In genomic region chr20:23152308-23152892, GRCh38 we compare ENCODE assay signal across 1 cellular context.
A peak's percentile ranks its signal among the peaks of the same experiment; 100 is the strongest.
TF ChIP-seq lines count a peak whose summit lies in the region.

No MANE protein-coding gene starts in this region.

TF ChIP-seq in K562, 482 proteins besides CTCF, POLR2A, EP300 and RAD21 (continued from another document and continues in another):
- TF ChIP-seq ZBTB11 (CRISPR knock-in tag; IDR thresholded peaks at IDR 0.05) (no peak), HNRNPUL1 (IDR thresholded peaks at IDR 0.05; ENCODE audit: low read length) (no peak), ZNF217 (CRISPR knock-in tag; IDR thresholded peaks at IDR 0.05) (no peak), ZNF184 (CRISPR knock-in tag; IDR thresholded peaks at IDR 0.05) (no peak), CGGBP1 (CRISPR knock-in tag; IDR thresholded peaks at IDR 0.05) (no peak), ZNF124 (CRISPR knock-in tag; IDR thresholded peaks at IDR 0.05) (no peak), ELK3 (CRISPR knock-in tag; IDR thresholded peaks at IDR 0.05) (no peak), THRAP3 (IDR thresholded peaks at IDR 0.05; ENCODE audit: borderline replicate concordance) (no peak), MTA3 (IDR thresholded peaks at IDR 0.05; ENCODE audit: borderline replicate concordance) (peak; percentile 83), C11orf30 (IDR thresholded peaks at IDR 0.05; ENCODE audit: low read depth) (no peak), ZNF592 (IDR thresholded peaks at IDR 0.05) (peak; percentile 99), HMGXB4 (CRISPR knock-in tag; IDR thresholded peaks at IDR 0.05) (no peak), ZZZ3 (IDR thresholded peaks at IDR 0.05) (no peak), BHLHE40 (IDR thresholded peaks at IDR 0.05; ENCODE audit: low read length) (peak; percentile 65), MBD2 (IDR thresholded peaks at IDR 0.05; ENCODE audit: borderline replicate concordance, low read depth) (peak; percentile 55), ZNF239 (CRISPR knock-in tag; IDR thresholded peaks at IDR 0.05) (no peak; the same call in 1 of the 2 replicates), TAF1 (IDR thresholded peaks at IDR 0.05; ENCODE audit: control insufficient read depth, extremely low read depth, insufficient read depth, low read length, severe bottlenecking) (no peak), ZNF398 (CRISPR knock-in tag; IDR thresholded peaks at IDR 0.05) (no peak), POLR2AphosphoS5 (IDR thresholded peaks at IDR 0.05; ENCODE audit: control insufficient read depth, insufficient read depth, low read depth, low read length) (peak; percentile 80; the same call in 1 of the 2 replicates), MITF (IDR thresholded peaks at IDR 0.05) (peak; percentile 60; the same call in 1 of the 2 replicates), TFAP4 (CRISPR knock-in tag; IDR thresholded peaks at IDR 0.05; ENCODE audit: borderline replicate concordance) (peak; percentile 81), PRDM10 (IDR thresholded peaks at IDR 0.05; ENCODE audit: partially characterized antibody) (peak; percentile 60), ZNF395 (CRISPR knock-in tag; IDR thresholded peaks at IDR 0.05) (no peak; the same call in 1 of the 2 replicates), ZNF347 (CRISPR knock-in tag; IDR thresholded peaks at IDR 0.05; ENCODE audit: low read depth) (no peak), ESRRA (IDR thresholded peaks at IDR 0.05; ENCODE audit: borderline replicate concordance, low read depth) (no peak; the same call in 1 of the 2 replicates), NR2C2 (CRISPR knock-in tag; IDR thresholded peaks at IDR 0.05) (no peak), NR2C2 (tag; IDR thresholded peaks at IDR 0.05) (peak; percentile 89), ADNP (tag; IDR thresholded peaks at IDR 0.05) (no peak), TEAD1 (CRISPR knock-in tag; IDR thresholded peaks at IDR 0.05) (0 out of 4 replicates have a peak, but pooled peaks of 1 of the 2 experiments have one; percentile 13), ZBED1 (IDR thresholded peaks at IDR 0.05) (peak; percentile 78; the same call in 1 of the 2 replicates), ZNF696 (CRISPR knock-in tag; conservative IDR thresholded peaks at IDR 0.05) (no peak), ZNF780A (CRISPR knock-in tag; IDR thresholded peaks at IDR 0.05) (no peak), STAG1 (CRISPR knock-in tag; IDR thresholded peaks at IDR 0.05; ENCODE audit: borderline replicate concordance) (no peak), ZNF445 (CRISPR knock-in tag; IDR thresholded peaks at IDR 0.05; ENCODE audit: low read depth) (no peak), CBX5 (IDR thresholded peaks at IDR 0.05; ENCODE audit: borderline replicate concordance, low read depth) (peak; percentile 19; the same call in 1 of the 2 replicates), LCOR (CRISPR knock-in tag; IDR thresholded peaks at IDR 0.05) (no peak), FOXK1 (CRISPR knock-in tag; IDR thresholded peaks at IDR 0.05; ENCODE audit: borderline replicate concordance) (no peak), TGIF2 (CRISPR knock-in tag; IDR thresholded peaks at IDR 0.05) (no peak), TEAD2 (tag; IDR thresholded peaks at IDR 0.05) (0 out of 2 replicates have a peak, but pooled peaks have one; percentile 1), FOXM1 (IDR thresholded peaks at IDR 0.05; ENCODE audit: low read depth) (no peak), FOXM1 (CRISPR knock-in tag; IDR thresholded peaks at IDR 0.05; ENCODE audit: low read depth) (no peak)
